ENCODE assay signal across 20 cellular contexts in the genomic region with DNA sequence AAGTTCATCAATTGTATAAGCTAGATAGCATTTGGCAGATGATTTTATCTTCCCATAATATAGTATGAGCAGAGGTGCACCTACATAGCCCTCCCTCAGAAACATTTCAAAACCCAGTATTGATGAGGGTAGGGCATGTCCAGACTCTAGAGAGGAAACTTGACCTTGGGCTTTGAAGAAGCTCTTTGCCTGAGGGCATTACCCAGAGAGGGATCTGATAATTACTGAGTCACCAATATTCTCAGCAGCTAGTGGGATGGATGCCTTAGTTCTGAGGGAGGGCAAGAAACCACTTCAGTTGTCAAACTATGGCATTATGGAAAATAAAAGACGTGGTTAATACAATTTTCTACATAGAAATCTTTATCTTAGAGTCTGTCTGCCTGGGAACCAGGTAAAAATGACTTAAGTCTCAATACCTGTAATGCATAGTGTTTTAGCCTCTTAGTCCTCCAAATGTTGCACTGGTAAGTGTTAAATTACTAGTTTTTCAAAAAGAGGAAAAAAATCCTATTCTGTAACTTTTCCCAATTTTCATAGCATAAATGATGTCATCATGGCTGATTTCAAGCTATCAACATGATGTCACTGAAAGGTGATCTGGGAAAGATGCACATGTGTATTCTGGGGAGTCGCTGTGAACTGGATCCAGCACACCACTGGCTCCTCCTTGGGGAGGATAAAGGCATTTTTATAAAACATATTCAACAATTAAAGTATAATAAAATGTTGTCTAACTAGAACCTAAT.
"Had no signal": no experiment of that assay in that cellular context is flagged by ENCODE, and none has a peak within 500 bp of the region (broad histone marks: within the 10 kb centered on the region; RNA-seq: fewer than 3 reads in every experiment).

No MANE protein-coding gene starts in this region.

- H3K9me3 ChIP-seq: mucosa of descending colon, neutrophil, pancreas, thyroid gland, vagina had no signal

- H3K4me2 ChIP-seq: smooth muscle cell had no signal

- H3K27me3 ChIP-seq: neutrophil, pancreas, stomach, thyroid gland, vagina had no signal

- H3K36me3 ChIP-seq: neutrophil, pancreas, stomach, thyroid gland, vagina had no signal

- H3K4me1 ChIP-seq: pancreas, stomach, thyroid gland, vagina had no signal

- DNase-seq: cortex of kidney; effector memory CD8-positive, alpha-beta T cell; mucosa of descending colon; naive B cell; pancreas; stimulated activated CD4-positive, alpha-beta T cell treated with anti-CD3 and anti-CD28 coated beads, Interleukin-12 subunit alpha, Interleukin-12 subunit beta, amount 100 ng/mL, for 4 hours; stimulated activated CD4-positive, alpha-beta T cell treated with anti-CD3 and anti-CD28 coated beads, Interleukin-1b, Interleukin-23, amount 100 ng/mL, for 48 hours; stimulated activated CD4-positive, alpha-beta T cell treated with anti-CD3 and anti-CD28 coated beads, Interleukin-4, amount 100 ng/mL, for 1 hour; stimulated activated CD8-positive, alpha-beta memory T cell treated with anti-CD3 and anti-CD28 coated beads, Interleukin-4, amount 100 ng/mL, for 48 hours; stimulated activated naive CD4-positive, alpha-beta T cell treated with Interleukin-2 at 50 U/mL for 16 hours; stomach; thyroid gland; trophoblast cell had no signal

- ATAC-seq: effector memory CD8-positive, alpha-beta T cell; left lobe of liver; mucosa of descending colon; natural killer cell treated with Interleukin-12 subunit alpha and Interleukin-12 subunit beta and Interleukin-15 and Interleukin-18, amount 100 ng/mL, for 72 hours; pancreas; sciatic nerve had no signal

- H3K27ac ChIP-seq: neutrophil, pancreas, stomach, thyroid gland, vagina had no signal

- H3K4me3 ChIP-seq: lung, mucosa of descending colon, pancreas, smooth muscle cell, stomach, thyroid gland, vagina had no signal
